In genomic region chr7:128404826-128405344, GRCh38 we compare ENCODE assay signal across 8 cellular contexts. TPM values are rescaled to one million over a fixed set of nuclear protein-coding genes. Genes with fewer than 3 reads are reported as not detected.
A peak's percentile ranks its signal among the peaks of the same experiment; 100 is the strongest.
DNase-seq lines count a peak whose midpoint lies in the region; ATAC-seq and TF ChIP-seq lines count a peak whose summit lies in the region.

No MANE protein-coding gene starts in this region.

- POLR2A ChIA-PET in HEK293 (lab: Yijun Ruan, JAX) = interaction anchor here (0.6 kb wide), 1 partner anchor 224 kb away, joined by 3 read pairs; no protein-coding TSS in a partner anchor

- H3K4me3 ChIP-seq in AG09309 (ENCODE audit: control insufficient read depth, low read depth, low read length) (peak overlapping the region; percentile 81), HEK293 (ENCODE audit: low read depth, low read length) (peak overlapping the region; percentile 57), thymus (ENCODE audit: low read length) (peak overlapping the region; percentile 57)

- peaks cover 42% of the 10 kb centered on the region for H3K4me1 Mint-ChIP-seq in activated naive CD8-positive, alpha-beta T cell (ENCODE audit: low read depth)

- ATAC-seq in left colon (peak; percentile 8), GM18858 (IDR thresholded peaks at IDR 0.05; ENCODE audit: unreplicated experiment) (no peak)

- H3K4me1 ChIP-seq in HEK293 (ENCODE audit: control insufficient read depth, insufficient read depth, low read length) (no peaks in the 10 kb centered on the region; the same call in 1 of the 2 replicates), thymus (ENCODE audit: control insufficient read depth, insufficient read depth, low read length) (peaks cover 7% of the 10 kb centered on the region)

- no peaks in the 10 kb centered on the region for H3K9me3 ChIP-seq in HEK293 (ENCODE audit: control insufficient read depth, insufficient read depth, low read depth, low read length)
- no peaks in the 10 kb centered on the region for H3K9me3 ChIP-seq in thymus (ENCODE audit: control insufficient read depth)

- H3K36me3 Mint-ChIP-seq in activated naive CD8-positive, alpha-beta T cell = no peaks in the 10 kb centered on the region

- DNase-seq in AG09309 (ENCODE audit: low read depth) (no peak), left colon (no peak), DMS114 treated with DMSO at 0.1 percent for 48 hours (lab: John Stamatoyannopoulos, UW; ENCODE audit: unreplicated experiment) (no peak)
- DNase-seq in activated effector memory CD4-positive, alpha-beta T cell treated with Interleukin-2 at 50 U/mL for 16 hours = no peak

- intact Hi-C loops in left colon (cut with DNase I, micrococcal nuclease) = no loop called here

- TF ChIP-seq CTCF in AG09309 (IDR thresholded peaks at IDR 0.05; ENCODE audit: control insufficient read depth, insufficient read depth, low read depth, low read length, missing control alignments) (peak; percentile 50), HEK293 (tag by site-specific recombination; IDR thresholded peaks at IDR 0.05) (0 out of 2 replicates have a peak, but pooled peaks have one; percentile 11)

- H3K36me3 ChIP-seq in HEK293 (ENCODE audit: control insufficient read depth in 2 of 2, insufficient read depth in 1 of 2, low read length in 2 of 2) (peaks cover 4 to 33% of the 10 kb centered on the region in 2 experiments; a peak in 2 of 3 replicates), thymus (ENCODE audit: control insufficient read depth, insufficient read depth) (peaks cover 10% of the 10 kb centered on the region)

- peak overlapping the region; percentile 87 for H3K27ac Mint-ChIP-seq in activated naive CD8-positive, alpha-beta T cell

- CTCF ChIA-PET in HEK293 (lab: Yijun Ruan, JAX) = interaction anchor here (0.6 to 6.1 kb wide), 4 partner anchors 17 to 481 kb away, joined by 3 to 68 read pairs (median 6); no protein-coding TSS in a partner anchor

- H3K27ac ChIP-seq in HEK293 (ENCODE audit: extremely low read depth, low read depth, low read length) (peak overlapping the region; percentile 64; the same call in 1 of the 2 replicates), thymus (ENCODE audit: low read depth) (no peak overlapping the region)

- no peaks in the 10 kb centered on the region for H3K27me3 Mint-ChIP-seq in activated naive CD8-positive, alpha-beta T cell

- no peaks in the 10 kb centered on the region for H3K9me3 Mint-ChIP-seq in activated naive CD8-positive, alpha-beta T cell (ENCODE audit: low read depth)

- H3K4me3 Mint-ChIP-seq in activated naive CD8-positive, alpha-beta T cell = peak overlapping the region; percentile 90

- WGBS in thymus = 61% methylated on average over 9 of the region's 9 CpGs

- peaks cover 8% of the 10 kb centered on the region for H3K27me3 ChIP-seq in thymus (ENCODE audit: control insufficient read depth, insufficient read depth)

TF ChIP-seq in HEK293, 187 proteins besides CTCF, POLR2A, EP300 and RAD21:
- TF ChIP-seq ZNF555 (tag by site-specific recombination; conservative IDR thresholded peaks at IDR 0.05) (no peak), SP2 (tag by site-specific recombination; IDR thresholded peaks at IDR 0.05) (0 out of 2 replicates have a peak, but pooled peaks have one; percentile 18), ZNF121 (tag by site-specific recombination; IDR thresholded peaks at IDR 0.05) (no peak), ZNF792 (tag by site-specific recombination; IDR thresholded peaks at IDR 0.05) (no peak), ZNF18 (tag by site-specific recombination; IDR thresholded peaks at IDR 0.05) (no peak), YY2 (tag by site-specific recombination; IDR thresholded peaks at IDR 0.05) (no peak), ZSCAN16 (tag by site-specific recombination; IDR thresholded peaks at IDR 0.05) (0 out of 2 replicates have a peak, but pooled peaks have one; percentile 54), ZNF623 (tag by site-specific recombination; IDR thresholded peaks at IDR 0.05) (no peak), ZBTB48 (tag by site-specific recombination; IDR thresholded peaks at IDR 0.05) (peak; percentile 63), ZNF335 (tag by site-specific recombination; conservative IDR thresholded peaks at IDR 0.05) (peak; percentile 50)
- TF ChIP-seq, protein P1, sequence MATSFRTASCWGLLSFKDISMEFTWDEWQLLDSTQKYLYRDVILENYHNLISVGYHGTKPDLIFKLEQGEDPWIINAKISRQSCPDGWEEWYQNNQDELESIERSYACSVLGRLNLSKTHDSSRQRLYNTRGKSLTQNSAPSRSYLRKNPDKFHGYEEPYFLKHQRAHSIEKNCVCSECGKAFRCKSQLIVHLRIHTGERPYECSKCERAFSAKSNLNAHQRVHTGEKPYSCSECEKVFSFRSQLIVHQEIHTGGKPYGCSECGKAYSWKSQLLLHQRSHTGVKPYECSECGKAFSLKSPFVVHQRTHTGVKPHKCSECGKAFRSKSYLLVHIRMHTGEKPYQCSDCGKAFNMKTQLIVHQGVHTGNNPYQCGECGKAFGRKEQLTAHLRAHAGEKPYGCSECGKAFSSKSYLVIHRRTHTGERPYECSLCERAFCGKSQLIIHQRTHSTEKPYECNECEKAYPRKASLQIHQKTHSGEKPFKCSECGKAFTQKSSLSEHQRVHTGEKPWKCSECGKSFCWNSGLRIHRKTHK (tag by site-specific recombination; IDR thresholded peaks at IDR 0.05) = no peak
- TF ChIP-seq, protein P2, sequence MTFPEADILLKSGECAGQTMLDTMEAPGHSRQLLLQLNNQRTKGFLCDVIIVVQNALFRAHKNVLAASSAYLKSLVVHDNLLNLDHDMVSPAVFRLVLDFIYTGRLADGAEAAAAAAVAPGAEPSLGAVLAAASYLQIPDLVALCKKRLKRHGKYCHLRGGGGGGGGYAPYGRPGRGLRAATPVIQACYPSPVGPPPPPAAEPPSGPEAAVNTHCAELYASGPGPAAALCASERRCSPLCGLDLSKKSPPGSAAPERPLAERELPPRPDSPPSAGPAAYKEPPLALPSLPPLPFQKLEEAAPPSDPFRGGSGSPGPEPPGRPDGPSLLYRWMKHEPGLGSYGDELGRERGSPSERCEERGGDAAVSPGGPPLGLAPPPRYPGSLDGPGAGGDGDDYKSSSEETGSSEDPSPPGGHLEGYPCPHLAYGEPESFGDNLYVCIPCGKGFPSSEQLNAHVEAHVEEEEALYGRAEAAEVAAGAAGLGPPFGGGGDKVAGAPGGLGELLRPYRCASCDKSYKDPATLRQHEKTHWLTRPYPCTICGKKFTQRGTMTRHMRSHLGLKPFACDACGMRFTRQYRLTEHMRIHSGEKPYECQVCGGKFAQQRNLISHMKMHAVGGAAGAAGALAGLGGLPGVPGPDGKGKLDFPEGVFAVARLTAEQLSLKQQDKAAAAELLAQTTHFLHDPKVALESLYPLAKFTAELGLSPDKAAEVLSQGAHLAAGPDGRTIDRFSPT (tag by site-specific recombination; IDR thresholded peaks at IDR 0.05) = 0 out of 2 replicates have a peak, but pooled peaks have one; percentile 45

RNA-seq across cellular contexts. Expression of gene IMPDH1, which starts 4.9 kb away (rescaled TPM):
- 10 to 100 TPM; 29.0 to 31.2 TPM for total RNA-seq in left colon
- polyA plus RNA-seq in thymus = 27.2 TPM

RNA-seq across cellular contexts. Expression of gene PRRT4, which starts 43.4 kb away (rescaled TPM):
- total RNA-seq in left colon = under 1 TPM in 1 of 2 donors, not detected in 1; 0.20 TPM
- 0.66 TPM for polyA plus RNA-seq in thymus

RNA-seq across cellular contexts. Expression of gene HILPDA, which starts 50.8 kb away (rescaled TPM):
- 1 to 10 TPM; 5.8 to 7.3 TPM for total RNA-seq in left colon
- 8.6 TPM for polyA plus RNA-seq in thymus
